ENCODE assay signal across 25 cellular contexts in the genomic region with DNA sequence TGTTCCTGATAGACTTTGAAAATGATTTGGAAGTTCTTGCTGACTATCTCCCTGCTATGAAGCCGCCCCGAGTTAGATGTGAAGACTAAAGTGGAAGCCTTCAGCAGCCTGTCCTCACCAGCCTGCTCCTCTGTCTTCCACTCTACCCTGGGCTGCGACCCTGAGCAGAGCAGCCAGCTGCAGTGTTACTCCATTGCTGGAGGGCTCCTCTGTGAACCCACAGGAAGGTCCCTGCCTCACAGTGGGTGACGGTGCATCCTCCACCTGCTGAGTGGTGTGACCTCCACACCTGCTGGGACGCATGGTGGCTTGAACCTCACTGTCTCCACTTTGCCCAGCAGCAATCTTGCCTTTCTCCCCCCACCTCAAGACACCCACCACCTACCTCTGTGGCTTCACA.
"Had no signal": no experiment of that assay in that cellular context is flagged by ENCODE, and none has a peak within 500 bp of the region (broad histone marks: within the 10 kb centered on the region; RNA-seq: fewer than 3 reads in every experiment).

No MANE protein-coding gene starts in this region.

- H3K9me3 ChIP-seq: heart left ventricle, psoas muscle, right atrium auricular region, vagina had no signal

- H3K36me3 Mint-ChIP-seq: activated CD8-positive, alpha-beta memory T cell treated with anti-CD3 and anti-CD28 coated beads, Interleukin-2, amount 10 ng/mL, durations not matched to agents 7 days and 5 days; naive thymus-derived CD8-positive, alpha-beta T cell; type B pancreatic cell had no signal

- ATAC-seq: activated CD4-positive, alpha-beta T cell treated with anti-CD3 and anti-CD28 coated beads for 36 hours; activated CD8-positive, alpha-beta memory T cell treated with anti-CD3 and anti-CD28 coated beads, Interleukin-2, amount 10 ng/mL, durations not matched to agents 7 days and 5 days; activated CD8-positive, alpha-beta T cell treated with anti-CD3 and anti-CD28 coated beads, Interleukin-2, amount 10 ng/mL, durations not matched to agents 7 days and 5 days; activated naive CD4-positive, alpha-beta T cell treated with anti-CD3 and anti-CD28 coated beads, Interleukin-2, amount 50 U/mL, for 72 hours; activated T-cell treated with anti-CD3 and anti-CD28 coated beads, Interleukin-2, amount 50 U/mL, for 72 hours; effector memory CD8-positive, alpha-beta T cell; naive thymus-derived CD8-positive, alpha-beta T cell; psoas muscle; stimulated activated naive CD8-positive, alpha-beta T cell treated with anti-CD3 and anti-CD28 coated beads, Interleukin-15, Interleukin-2, amounts not matched to agents 100 U/mL and 50 U/mL, for 24 hours had no signal

- H3K27ac ChIP-seq: coronary artery, heart left ventricle, parathyroid adenoma, psoas muscle, right atrium auricular region, vagina had no signal

- H3K4me1 Mint-ChIP-seq: activated CD4-positive, alpha-beta T cell treated with anti-CD3 and anti-CD28 coated beads for 36 hours; activated CD8-positive, alpha-beta memory T cell treated with anti-CD3 and anti-CD28 coated beads, Interleukin-2, amount 10 ng/mL, durations not matched to agents 7 days and 5 days had no signal

- H3K36me3 ChIP-seq: heart left ventricle, right atrium auricular region, vagina had no signal

- H3K27ac Mint-ChIP-seq: activated CD4-positive, alpha-beta T cell treated with anti-CD3 and anti-CD28 coated beads for 36 hours; activated CD8-positive, alpha-beta memory T cell treated with anti-CD3 and anti-CD28 coated beads, Interleukin-2, amount 10 ng/mL, durations not matched to agents 7 days and 5 days; activated CD8-positive, alpha-beta T cell treated with anti-CD3 and anti-CD28 coated beads, Interleukin-2, amount 10 ng/mL, durations not matched to agents 7 days and 5 days; activated T-cell treated with anti-CD3 and anti-CD28 coated beads, Interleukin-2, amount 50 U/mL, for 72 hours; effector memory CD8-positive, alpha-beta T cell; naive thymus-derived CD8-positive, alpha-beta T cell; T-helper 2 cell treated with Interferon-gamma antibody and Interleukin-4, amounts not matched to agents 5 μg/mL and 100 μg/mL, for 36 hours; type B pancreatic cell had no signal

- H3K4me3 ChIP-seq: coronary artery, heart left ventricle, psoas muscle, right atrium auricular region, vagina had no signal

- H3K9me3 Mint-ChIP-seq: activated naive CD4-positive, alpha-beta T cell treated with anti-CD3 and anti-CD28 coated beads, Interleukin-2, amount 50 U/mL, for 72 hours; naive thymus-derived CD8-positive, alpha-beta T cell; neural crest cell; T-helper 2 cell treated with Interferon-gamma antibody and Interleukin-4, amounts not matched to agents 5 μg/mL and 100 μg/mL, for 36 hours; type B pancreatic cell had no signal

- DNase-seq: activated CD4-positive, alpha-beta T cell treated with anti-CD3 and anti-CD28 coated beads for 36 hours; activated CD4-positive, CD25-positive, alpha-beta regulatory T cell; activated CD8-positive, alpha-beta memory T cell treated with anti-CD3 and anti-CD28 coated beads, Interleukin-2, amount 10 ng/mL, durations not matched to agents 7 days and 5 days; activated CD8-positive, alpha-beta T cell treated with anti-CD3 and anti-CD28 coated beads, Interleukin-2, amount 10 ng/mL, durations not matched to agents 7 days and 5 days; activated naive CD4-positive, alpha-beta T cell; activated T-cell treated with anti-CD3 and anti-CD28 coated beads for 4 hours; activated T-cell treated with anti-CD3 and anti-CD28 coated beads, Interleukin-2, amount 50 U/mL, for 72 hours; effector memory CD8-positive, alpha-beta T cell; erythroblast; naive thymus-derived CD8-positive, alpha-beta T cell; occipital lobe; psoas muscle; stimulated activated CD4-positive, alpha-beta T cell treated with anti-CD3 and anti-CD28 coated beads, Interleukin-15, amount 100 ng/mL, for 24 hours; stimulated activated CD4-positive, alpha-beta T cell treated with anti-CD3 and anti-CD28 coated beads, Interleukin-2, amount 100 ng/mL, for 24 hours; stimulated activated naive CD8-positive, alpha-beta T cell treated with anti-CD3 and anti-CD28 coated beads, Interleukin-15, Interleukin-2, amounts not matched to agents 100 U/mL and 50 U/mL, for 24 hours; T-helper 1 cell had no signal

- H3K4me3 Mint-ChIP-seq: activated CD4-positive, alpha-beta T cell treated with anti-CD3 and anti-CD28 coated beads for 36 hours; activated CD8-positive, alpha-beta memory T cell treated with anti-CD3 and anti-CD28 coated beads, Interleukin-2, amount 10 ng/mL, durations not matched to agents 7 days and 5 days; activated CD8-positive, alpha-beta T cell treated with anti-CD3 and anti-CD28 coated beads, Interleukin-2, amount 10 ng/mL, durations not matched to agents 7 days and 5 days; activated T-cell treated with anti-CD3 and anti-CD28 coated beads, Interleukin-2, amount 50 U/mL, for 72 hours; effector memory CD8-positive, alpha-beta T cell; naive thymus-derived CD8-positive, alpha-beta T cell; neural crest cell; T-helper 2 cell treated with Interferon-gamma antibody and Interleukin-4, amounts not matched to agents 5 μg/mL and 100 μg/mL, for 36 hours; type B pancreatic cell had no signal

- H3K9ac ChIP-seq: parathyroid adenoma had no signal

- H3K4me1 ChIP-seq: parathyroid adenoma, psoas muscle, right atrium auricular region, vagina had no signal

- H3K27me3 ChIP-seq: right atrium auricular region, vagina had no signal
